In the genomic region with DNA sequence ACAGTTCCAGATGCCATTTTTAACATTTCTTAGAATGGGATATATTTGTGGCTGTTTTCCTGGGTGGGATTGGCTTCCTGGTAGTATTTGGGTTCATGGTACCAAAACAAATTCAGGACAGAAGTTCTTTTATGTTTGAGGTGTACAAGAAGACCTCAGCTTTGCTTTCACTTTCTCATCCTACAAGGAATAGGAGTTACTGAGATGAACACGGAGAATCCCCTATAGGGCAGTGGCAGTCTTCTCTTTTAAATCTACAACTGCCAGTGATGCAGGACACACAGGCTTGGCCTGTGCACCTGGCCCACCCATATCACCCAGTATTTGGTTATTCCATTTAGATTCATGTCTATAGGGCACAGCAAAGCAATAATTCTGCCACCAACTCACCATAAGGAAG, we compare ENCODE assay signal across 13 cellular contexts. TPM values are rescaled to one million over a fixed set of nuclear protein-coding genes. Genes with fewer than 3 reads are reported as not detected.
DNase-seq lines count a peak whose midpoint lies in the region; ATAC-seq and TF ChIP-seq lines count a peak whose summit lies in the region.
"Had no signal": no experiment of that assay in that cellular context is flagged by ENCODE, and none has a peak within 500 bp of the region (broad histone marks: within the 10 kb centered on the region; RNA-seq: fewer than 3 reads in every experiment).

No MANE protein-coding gene starts in this region.

- no peak for ATAC-seq in CD8-positive, alpha-beta T cell
- peak; percentile 78 for ATAC-seq in GM19035 (IDR thresholded peaks at IDR 0.05; ENCODE audit: unreplicated experiment)
- peak; percentile 82 for ATAC-seq in HG02642 (IDR thresholded peaks at IDR 0.05; ENCODE audit: poor library complexity, unreplicated experiment)
- ATAC-seq in HG03558 (IDR thresholded peaks at IDR 0.05; ENCODE audit: extremely low read depth, unreplicated experiment) = peak; percentile 51

- no peaks in the 10 kb centered on the region for H3K27me3 Mint-ChIP-seq in CD8-positive, alpha-beta T cell (ENCODE audit: low read depth)
- H3K27me3 Mint-ChIP-seq in mesothelial cell of epicardium (ENCODE audit: low read depth) = no peaks in the 10 kb centered on the region

- POLR2A ChIA-PET in CD8-positive, alpha-beta T cell (lab: Charles Lee) = no interaction called here

- no peak overlapping the region for H3K4me3 ChIP-seq in CD8-positive, alpha-beta T cell (ENCODE audit: low read depth, low read length)
- no peak overlapping the region for H3K4me3 ChIP-seq in effector memory CD4-positive, alpha-beta T cell (ENCODE audit: insufficient read depth, low read depth, low read length, poor library complexity, severe bottlenecking)
- H3K4me3 ChIP-seq: prostate gland had no signal

- no peaks in the 10 kb centered on the region for H3K27me3 ChIP-seq in CD8-positive, alpha-beta T cell (ENCODE audit: insufficient read depth, low read length)
- no peaks in the 10 kb centered on the region for H3K27me3 ChIP-seq in effector memory CD4-positive, alpha-beta T cell (replicated peaks; ENCODE audit: control insufficient read depth, insufficient read depth, low read length, poor library complexity, severe bottlenecking)

- CTCF ChIA-PET in CD8-positive, alpha-beta T cell (lab: Charles Lee) = no interaction called here

- H3K36me3 Mint-ChIP-seq in CD8-positive, alpha-beta T cell = peaks cover 49% of the 10 kb centered on the region
- H3K36me3 Mint-ChIP-seq in mesothelial cell of epicardium = peaks cover 24% of the 10 kb centered on the region

- H3K9me3 ChIP-seq in CD8-positive, alpha-beta T cell (ENCODE audit: low read length) = no peaks in the 10 kb centered on the region
- H3K9me3 ChIP-seq in effector memory CD4-positive, alpha-beta T cell (ENCODE audit: control insufficient read depth, low read length) = peaks cover 9% of the 10 kb centered on the region
- H3K9me3 ChIP-seq: prostate gland had no signal

- no peaks in the 10 kb centered on the region for H3K36me3 ChIP-seq in CD8-positive, alpha-beta T cell (ENCODE audit: insufficient read depth, low read length)
- H3K36me3 ChIP-seq in effector memory CD4-positive, alpha-beta T cell (ENCODE audit: control insufficient read depth, insufficient read depth, low read length) = no peaks in the 10 kb centered on the region
- H3K36me3 ChIP-seq: prostate gland had no signal

- peaks cover 36% of the 10 kb centered on the region for H3K4me1 Mint-ChIP-seq in CD8-positive, alpha-beta T cell (ENCODE audit: low read depth)
- no peaks in the 10 kb centered on the region for H3K4me1 Mint-ChIP-seq in mesothelial cell of epicardium

- intact Hi-C loops in CD8-positive, alpha-beta T cell (cut with DNase I, micrococcal nuclease) = no loop called here

- H3K4me1 ChIP-seq in CD8-positive, alpha-beta T cell (ENCODE audit: insufficient read depth, low read length) = peaks cover 12% of the 10 kb centered on the region
- peaks cover 3% of the 10 kb centered on the region for H3K4me1 ChIP-seq in effector memory CD4-positive, alpha-beta T cell (ENCODE audit: control insufficient read depth, insufficient read depth, low read length, poor library complexity, severe bottlenecking)
- H3K4me1 ChIP-seq: prostate gland had no signal

- no peak overlapping the region for H3K27ac ChIP-seq in CD8-positive, alpha-beta T cell (ENCODE audit: low read depth, low read length)
- no peak overlapping the region for H3K27ac ChIP-seq in effector memory CD4-positive, alpha-beta T cell (ENCODE audit: insufficient read depth, low read length, poor library complexity, severe bottlenecking)
- H3K27ac ChIP-seq: epithelial cell of prostate, prostate gland had no signal

- TF ChIP-seq CTCF in CD8-positive, alpha-beta T cell (IDR thresholded peaks at IDR 0.05) = no peak
- TF ChIP-seq CTCF in mesothelial cell of epicardium (IDR thresholded peaks at IDR 0.05; ENCODE audit: unreplicated experiment) = no peak

- H3K27ac Mint-ChIP-seq in CD8-positive, alpha-beta T cell = no peak overlapping the region
- no peak overlapping the region for H3K27ac Mint-ChIP-seq in mesothelial cell of epicardium

- DNase-seq in CD8-positive, alpha-beta T cell = no peak
- DNase-seq in effector memory CD4-positive, alpha-beta T cell = no peak
- DNase-seq in NCI-H1092 treated with DMSO at 0.1 percent for 48 hours (lab: John Stamatoyannopoulos, UW) (no peak), mesothelial cell of epicardium (ENCODE audit: low spot score in 2 of 2, unreplicated experiment in 2 of 2) (no peak), NCI-H526 treated with DMSO at 0.1 percent for 48 hours (lab: John Stamatoyannopoulos, UW) (no peak)
- DNase-seq: KG1, kidney glomerular epithelial cell, NCI-H69 had no signal

- H3K4me3 Mint-ChIP-seq in CD8-positive, alpha-beta T cell = peak overlapping the region; percentile 9
- H3K4me3 Mint-ChIP-seq in mesothelial cell of epicardium = no peak overlapping the region

- peaks cover 22% of the 10 kb centered on the region for H3K9me3 Mint-ChIP-seq in CD8-positive, alpha-beta T cell
- peaks cover 29% of the 10 kb centered on the region for H3K9me3 Mint-ChIP-seq in mesothelial cell of epicardium

RNA-seq across cellular contexts. Expression of gene SLC10A7, which starts 35.2 kb away (rescaled TPM):
- 1 to 10 TPM; 6.6 to 6.7 TPM for total RNA-seq in CD8-positive, alpha-beta T cell
- total RNA-seq in mesothelial cell of epicardium = 13.3 to 15.9 TPM (median 15.5 TPM) in 3 replicates
